ENCODE assay signal across 23 cellular contexts in genomic region chr4:7625073-7625472, GRCh38.
DNase-seq lines count a peak whose midpoint lies in the region; FAIRE-seq and TF ChIP-seq lines count a peak whose summit lies in the region.
"Had no signal": no experiment of that assay in that cellular context is flagged by ENCODE, and none has a peak within 500 bp of the region (broad histone marks: within the 10 kb centered on the region; RNA-seq: fewer than 3 reads in every experiment).

No MANE protein-coding gene starts in this region.

- H3K27ac ChIP-seq in astrocyte (ENCODE audit: low read depth, low read length) (no peak overlapping the region), trophoblast cell (ENCODE audit: low read depth, low read length) (no peak overlapping the region)
- H3K27ac ChIP-seq: SK-N-MC, vagina had no signal

- no peak overlapping the region for H3K4me3 ChIP-seq in astrocyte (ENCODE audit: insufficient read depth, low read depth, low read length)
- H3K4me3 ChIP-seq in trophoblast cell (ENCODE audit: low read depth, low read length) = no peak overlapping the region
- H3K4me3 ChIP-seq: SK-N-MC, vagina had no signal

- H3K27me3 ChIP-seq in astrocyte (ENCODE audit: insufficient read depth, low read length) (no peaks in the 10 kb centered on the region), trophoblast cell (ENCODE audit: insufficient read depth, low read length) (no peaks in the 10 kb centered on the region)
- H3K27me3 ChIP-seq: vagina had no signal

- H3K4me2 ChIP-seq in astrocyte (ENCODE audit: low read length) (peak overlapping the region; percentile 8), trophoblast cell (ENCODE audit: low read length) (no peak overlapping the region)

- H3K36me3 Mint-ChIP-seq in astrocyte (ENCODE audit: low read depth, unreplicated experiment) = peaks cover 2% of the 10 kb centered on the region
- H3K36me3 Mint-ChIP-seq: activated naive CD4-positive, alpha-beta T cell treated with anti-CD3 and anti-CD28 coated beads, Interleukin-2, amount 50 U/mL, for 24 hours had no signal

- H3K27ac Mint-ChIP-seq in astrocyte (ENCODE audit: unreplicated experiment) = no peak overlapping the region
- H3K27ac Mint-ChIP-seq: endodermal cell, memory B cell had no signal

- H3K4me3 Mint-ChIP-seq in astrocyte (ENCODE audit: unreplicated experiment) = no peak overlapping the region
- H3K4me3 Mint-ChIP-seq: activated naive CD4-positive, alpha-beta T cell treated with anti-CD3 and anti-CD28 coated beads, Interleukin-2, amount 50 U/mL, for 24 hours; endodermal cell; memory B cell; nephron progenitor cell; stimulated activated naive CD8-positive, alpha-beta T cell treated with anti-CD3 and anti-CD28 coated beads, Interleukin-15, amount 100 ng/mL, for 72 hours had no signal

- FAIRE-seq in astrocyte (lab: Jason Lieb, UNC) = no peak
- FAIRE-seq: GM12892 had no signal

- WGBS in trophoblast cell (ENCODE audit: extremely low coverage, insufficient coverage, insufficient read length) = no CpG with 5 or more reads among the region's 3 CpGs

- H3K4me1 ChIP-seq in astrocyte (ENCODE audit: insufficient read depth, low read length) (peaks cover 24% of the 10 kb centered on the region), trophoblast cell (ENCODE audit: control insufficient read depth in 1 of 2, insufficient read depth in 2 of 2, low read length in 2 of 2) (no peaks in the 10 kb centered on the region)

- no peak overlapping the region for H4K91ac ChIP-seq in trophoblast cell (ENCODE audit: low read depth, low read length)

- peaks cover 9% of the 10 kb centered on the region for H3K9me3 Mint-ChIP-seq in astrocyte (ENCODE audit: unreplicated experiment)
- H3K9me3 Mint-ChIP-seq: activated naive CD4-positive, alpha-beta T cell treated with anti-CD3 and anti-CD28 coated beads, Interleukin-2, amount 50 U/mL, for 24 hours; endodermal cell had no signal

- no peak overlapping the region for H4K8ac ChIP-seq in trophoblast cell (ENCODE audit: low read depth, low read length)

- TF ChIP-seq CTCF in astrocyte (IDR thresholded peaks at IDR 0.05; ENCODE audit: insufficient read depth, low read depth, low read length) = no peak

- DNase-seq in AG08396 (ENCODE audit: low spot score) (peak; percentile 59), NCI-H1092 (lab: John Stamatoyannopoulos, UW) (peak; percentile 55), astrocyte (ENCODE audit: low read depth) (peak; percentile 63), inferior parietal cortex (ENCODE audit: extremely low spot score) (peak; percentile 23), trophoblast cell (no peak), ecto neural progenitor cell (ENCODE audit: low spot score) (no peak), middle frontal gyrus (ENCODE audit: extremely low spot score, low spot score) (no peak), DMS79 (lab: John Stamatoyannopoulos, UW) (no peak)
- DNase-seq: activated CD4-positive, alpha-beta T cell treated with anti-CD3 and anti-CD28 coated beads, Interleukin-2, amount 50 U/mL, for 1 hour; activated T-cell treated with anti-CD3 and anti-CD28 coated beads for 4 hours; endodermal cell; foreskin melanocyte; H7; NCI-H2081; NCI-H524; nephron progenitor cell; stimulated activated CD4-positive, alpha-beta T cell treated with anti-CD3 and anti-CD28 coated beads, Interleukin-15, amount 100 ng/mL, for 24 hours; stimulated activated naive CD8-positive, alpha-beta T cell treated with anti-CD3 and anti-CD28 coated beads, Interleukin-15, amount 100 ng/mL, for 72 hours had no signal

- H3K9me3 ChIP-seq in astrocyte (ENCODE audit: insufficient read depth, low read depth, low read length) (no peaks in the 10 kb centered on the region), trophoblast cell (ENCODE audit: insufficient read depth, low read depth, low read length) (peaks cover 7% of the 10 kb centered on the region)
- H3K9me3 ChIP-seq: vagina had no signal

- H2AFZ ChIP-seq in astrocyte (ENCODE audit: low read depth, low read length) (no peak overlapping the region), trophoblast cell (ENCODE audit: insufficient read depth, low read length, poor library complexity) (no peak overlapping the region)

- H3K4me1 Mint-ChIP-seq in astrocyte (ENCODE audit: low read depth, unreplicated experiment) = peaks cover 8% of the 10 kb centered on the region
- H3K4me1 Mint-ChIP-seq: activated naive CD4-positive, alpha-beta T cell treated with anti-CD3 and anti-CD28 coated beads, Interleukin-2, amount 50 U/mL, for 24 hours; endodermal cell; memory B cell; stimulated activated naive CD8-positive, alpha-beta T cell treated with anti-CD3 and anti-CD28 coated beads, Interleukin-15, amount 100 ng/mL, for 72 hours had no signal

- no peak overlapping the region for H3K9ac ChIP-seq in astrocyte (ENCODE audit: low read length)
- no peak overlapping the region for H3K9ac ChIP-seq in trophoblast cell (ENCODE audit: low read length)

- no peaks in the 10 kb centered on the region for H4K20me1 ChIP-seq in astrocyte (ENCODE audit: insufficient read depth, low read length)

- no peak overlapping the region for H3K14ac ChIP-seq in trophoblast cell (ENCODE audit: low read length)

- H3K18ac ChIP-seq in trophoblast cell (ENCODE audit: low read length) = no peak overlapping the region

- H3K79me2 ChIP-seq in astrocyte (ENCODE audit: insufficient read depth, low read length) (no peaks in the 10 kb centered on the region), trophoblast cell (ENCODE audit: control insufficient read depth, insufficient read depth, low read length, poor library complexity) (no peaks in the 10 kb centered on the region)

- H2AK5ac ChIP-seq in trophoblast cell (ENCODE audit: low read length) = no peak overlapping the region

- no peaks in the 10 kb centered on the region for H3K79me1 ChIP-seq in trophoblast cell (ENCODE audit: low read length)

- no peak overlapping the region for H2BK12ac ChIP-seq in trophoblast cell (ENCODE audit: low read length)

- H3K23ac ChIP-seq in trophoblast cell (ENCODE audit: low read length) = no peak overlapping the region

- H3K36me3 ChIP-seq in astrocyte (ENCODE audit: insufficient read depth, low read length) (no peaks in the 10 kb centered on the region), trophoblast cell (ENCODE audit: control insufficient read depth in 1 of 2, insufficient read depth in 2 of 2, low read length in 2 of 2) (no peaks in the 10 kb centered on the region)
- H3K36me3 ChIP-seq: vagina had no signal

- peaks cover 37% of the 10 kb centered on the region for H3K27me3 Mint-ChIP-seq in astrocyte (ENCODE audit: low read depth, unreplicated experiment)

- no peak overlapping the region for H2BK5ac ChIP-seq in trophoblast cell (ENCODE audit: low read depth, low read length, poor library complexity)

- no peak overlapping the region for H4K12ac ChIP-seq in trophoblast cell (ENCODE audit: low read depth, low read length)

- no peak overlapping the region for H3K4ac ChIP-seq in trophoblast cell (ENCODE audit: low read depth, low read length)

- no peak overlapping the region for H2BK120ac ChIP-seq in trophoblast cell (ENCODE audit: insufficient read depth, low read length, poor library complexity)

Comparison
In these comparisons a context has a peak if more than half of its experiments do, and no peak if none do; other contexts are left out.
1. DNase-seq: peak in AG08396 (single experiment), NCI-H1092 (single experiment), astrocyte (single experiment) and inferior parietal cortex (single experiment); none in trophoblast cell (0 of 2), ecto neural progenitor cell (single experiment), middle frontal gyrus (single experiment) and DMS79 (single experiment).